In the genomic region with DNA sequence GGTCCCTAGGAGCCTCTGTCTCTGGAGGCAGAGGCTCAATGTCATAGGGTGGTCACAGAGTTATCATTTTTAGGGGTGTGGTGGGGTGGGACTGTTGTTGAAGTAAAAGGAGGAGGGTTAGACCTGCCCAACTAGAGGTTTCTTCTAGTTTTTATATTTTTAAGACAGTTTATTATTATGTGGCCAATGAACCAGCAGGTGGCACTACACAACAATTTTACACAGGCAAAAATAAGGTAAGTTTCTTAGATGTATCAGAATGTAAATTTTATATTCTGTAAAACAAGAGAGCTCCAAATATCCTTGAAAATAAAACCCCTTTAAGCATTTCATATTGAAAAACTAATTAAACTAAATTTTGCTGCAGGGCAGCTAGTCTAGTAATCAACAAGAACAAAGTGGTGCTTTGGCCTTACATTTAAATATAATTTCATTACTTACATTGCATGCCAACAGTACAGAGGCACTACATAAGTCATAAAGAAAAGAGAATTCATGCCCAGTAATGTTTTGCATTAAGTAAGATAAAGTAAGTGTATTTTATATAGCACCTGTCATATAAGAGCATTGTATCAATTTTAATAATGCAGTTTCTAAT, we compare ENCODE assay signal across 1 cellular context.
TF ChIP-seq lines count a peak whose summit lies in the region.

No MANE protein-coding gene starts in this region.

TF ChIP-seq in IMR-90, 13 proteins besides CTCF, POLR2A, EP300 and RAD21:
- TF ChIP-seq FOS (IDR thresholded peaks at IDR 0.05; ENCODE audit: low read depth, low read length) (no peak), SMC3 (IDR thresholded peaks at IDR 0.05; ENCODE audit: low read depth, low read length) (peak; percentile 69; the same call in 1 of the 2 replicates)
